Comparison of ENCODE assay signal across 8 cellular contexts in the genomic region with DNA sequence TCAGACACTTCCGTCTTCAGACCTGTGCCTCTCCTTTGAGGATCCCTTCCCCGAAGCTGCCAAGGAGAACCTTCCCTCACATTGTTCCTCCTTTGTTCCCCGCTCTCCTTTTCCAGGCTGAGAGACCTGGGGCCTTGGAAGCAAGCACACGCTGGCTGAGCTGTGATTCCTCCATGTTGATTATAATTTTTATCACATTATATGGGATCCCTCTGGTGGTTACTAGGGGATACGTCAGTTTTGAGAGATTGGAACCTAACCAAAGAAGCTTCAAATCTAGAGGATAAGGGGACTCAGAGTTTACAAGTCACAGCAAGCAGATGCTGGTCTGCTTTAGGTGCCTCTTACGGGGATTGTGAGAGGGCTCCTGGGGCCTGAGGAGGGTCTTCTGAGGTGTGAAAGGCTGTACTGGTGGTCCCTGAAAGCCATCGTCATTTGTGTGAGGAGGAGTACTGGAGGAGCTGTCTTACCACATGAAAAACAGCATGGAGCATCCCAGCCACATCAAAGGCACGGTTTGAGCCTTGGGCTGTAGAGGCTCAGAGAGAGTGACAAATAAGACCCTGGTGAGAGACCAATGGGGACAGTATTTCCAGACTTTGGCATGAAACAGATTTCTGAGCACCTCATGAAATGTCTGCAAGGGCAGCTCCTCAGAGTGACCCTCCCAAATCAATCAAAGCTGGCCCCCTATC.
A peak's percentile ranks its signal among the peaks of the same experiment; 100 is the strongest.
DNase-seq lines count a peak whose midpoint lies in the region; ATAC-seq and TF ChIP-seq lines count a peak whose summit lies in the region.

No MANE protein-coding gene starts in this region.

- H3K27me3 Mint-ChIP-seq in CD4-positive, CD25-positive, alpha-beta regulatory T cell = no peaks in the 10 kb centered on the region

- H3K4me1 ChIP-seq in CD4-positive, CD25-positive, alpha-beta regulatory T cell (ENCODE audit: control insufficient read depth, insufficient read depth, low read length, poor library complexity, severe bottlenecking) = no peaks in the 10 kb centered on the region
- peaks cover 7% of the 10 kb centered on the region for H3K4me1 ChIP-seq in lower lobe of right lung

- intact Hi-C loops in lower lobe of right lung (cut with DNase I) = loop anchor here (10.0 kb wide), 1 partner anchor 235 kb away; no protein-coding TSS in a partner anchor

- no peaks in the 10 kb centered on the region for H3K36me3 Mint-ChIP-seq in CD4-positive, CD25-positive, alpha-beta regulatory T cell

- H3K27ac ChIP-seq in CD4-positive, CD25-positive, alpha-beta regulatory T cell (ENCODE audit: insufficient read depth, low read length, poor library complexity, severe bottlenecking) = no peak overlapping the region
- H3K27ac ChIP-seq in lower lobe of right lung = no peak overlapping the region

- H3K4me1 Mint-ChIP-seq in CD4-positive, CD25-positive, alpha-beta regulatory T cell = peaks cover 0 to 5% (median 5%) of the 10 kb centered on the region in 4 donors

- no peaks in the 10 kb centered on the region for H3K9me3 ChIP-seq in CD4-positive, CD25-positive, alpha-beta regulatory T cell (ENCODE audit: control insufficient read depth in 2 of 2, low read length in 2 of 2)
- no peaks in the 10 kb centered on the region for H3K9me3 ChIP-seq in lower lobe of right lung

- no peak overlapping the region for H3K4me3 Mint-ChIP-seq in CD4-positive, CD25-positive, alpha-beta regulatory T cell

- H3K36me3 ChIP-seq in CD4-positive, CD25-positive, alpha-beta regulatory T cell (ENCODE audit: control insufficient read depth, insufficient read depth, low read length) = no peaks in the 10 kb centered on the region
- no peaks in the 10 kb centered on the region for H3K36me3 ChIP-seq in lower lobe of right lung

- TF ChIP-seq CTCF in lower lobe of right lung (IDR thresholded peaks at IDR 0.05) = peak; percentile 39

- ATAC-seq in CD4-positive, CD25-positive, alpha-beta regulatory T cell (ENCODE audit: low read depth in 2 of 2) = no peak
- ATAC-seq in lower lobe of right lung = peak; percentile 43 to 45
- no peak for ATAC-seq in GM21529 (IDR thresholded peaks at IDR 0.05; ENCODE audit: unreplicated experiment)
- no peak for ATAC-seq in HG02759 (IDR thresholded peaks at IDR 0.05; ENCODE audit: unreplicated experiment)
- ATAC-seq in HG02571 (IDR thresholded peaks at IDR 0.05; ENCODE audit: unreplicated experiment) = no peak

- no peaks in the 10 kb centered on the region for H3K9me3 Mint-ChIP-seq in CD4-positive, CD25-positive, alpha-beta regulatory T cell

- no peaks in the 10 kb centered on the region for H3K27me3 ChIP-seq in CD4-positive, CD25-positive, alpha-beta regulatory T cell (ENCODE audit: control insufficient read depth, insufficient read depth, low read length)
- no peaks in the 10 kb centered on the region for H3K27me3 ChIP-seq in lower lobe of right lung (ENCODE audit: low read depth)

- H3K27ac Mint-ChIP-seq in CD4-positive, CD25-positive, alpha-beta regulatory T cell = peak overlapping the region in 2 of 3 donors; percentile 51 to 62

- no peak overlapping the region for H3K4me3 ChIP-seq in CD4-positive, CD25-positive, alpha-beta regulatory T cell (ENCODE audit: low read depth, low read length)
- H3K4me3 ChIP-seq in lower lobe of right lung = no peak overlapping the region

- DNase-seq in CD4-positive, CD25-positive, alpha-beta regulatory T cell = peak in 2 of 3 donors; percentile 3 to 13
- DNase-seq in HPDE6-E6E7 (ENCODE audit: extremely low spot score) (peak; percentile 4), amniotic epithelial cell (ENCODE audit: low read depth) (peak; percentile 10), lower lobe of right lung (no peak), SHP77 (lab: John Stamatoyannopoulos, UW) (no peak)

Comparison
In these comparisons a context has a peak if more than half of its experiments do, and no peak if none do; other contexts are left out.
1. ATAC-seq: peak in lower lobe of right lung (2 of 2); none in CD4-positive, CD25-positive, alpha-beta regulatory T cell (0 of 2), GM21529 (single experiment), HG02759 (single experiment) and HG02571 (single experiment).
2. DNase-seq: peak in CD4-positive, CD25-positive, alpha-beta regulatory T cell (2 of 3), HPDE6-E6E7 (single experiment) and amniotic epithelial cell (single experiment); none in lower lobe of right lung (single experiment) and SHP77 (0 of 2).